ENCODE assay signal across 8 cellular contexts in genomic region chr2:96156926-96157648, GRCh38. TPM values are rescaled to one million over a fixed set of nuclear protein-coding genes. Genes with fewer than 3 reads are reported as not detected.
DNase-seq lines count a peak whose midpoint lies in the region; ATAC-seq, FAIRE-seq and TF ChIP-seq lines count a peak whose summit lies in the region.

No MANE protein-coding gene starts in this region.

- FAIRE-seq in RCC 7860 (lab: Jason Lieb, UNC): no peak

- TF ChIP-seq CTCF in GM12865 (IDR thresholded peaks at IDR 0.05; ENCODE audit: insufficient read depth, low read depth, low read length, missing control alignments): no peak

- peaks cover 16% of the 10 kb centered on the region for H3K27me3 Mint-ChIP-seq in dendritic cell treated with granulocyte-macrophage colony-stimulating factor and Interleukin-4, amounts not matched to agents 40 ng/mL and 50 ng/mL, for 4 days

- peaks cover 68% of the 10 kb centered on the region for H3K4me1 Mint-ChIP-seq in dendritic cell treated with granulocyte-macrophage colony-stimulating factor and Interleukin-4, amounts not matched to agents 40 ng/mL and 50 ng/mL, for 4 days (ENCODE audit: low read depth)

- intact Hi-C loops in dendritic cell treated with granulocyte-macrophage colony-stimulating factor and Interleukin-4, amounts not matched to agents 40 ng/mL and 50 ng/mL, for 4 days (cut with micrococcal nuclease): no loop called here
- intact Hi-C loops in left colon (cut with DNase I, micrococcal nuclease): no loop called here

- peak overlapping the region; percentile 75 for H3K27ac Mint-ChIP-seq in dendritic cell treated with granulocyte-macrophage colony-stimulating factor and Interleukin-4, amounts not matched to agents 40 ng/mL and 50 ng/mL, for 4 days

- peak overlapping the region; percentile 50 for H3K4me3 Mint-ChIP-seq in dendritic cell treated with granulocyte-macrophage colony-stimulating factor and Interleukin-4, amounts not matched to agents 40 ng/mL and 50 ng/mL, for 4 days

- ATAC-seq in GM19452 (IDR thresholded peaks at IDR 0.05; ENCODE audit: unreplicated experiment) (peak; percentile 49), HG03342 (IDR thresholded peaks at IDR 0.05; ENCODE audit: unreplicated experiment) (peak; percentile 41), left colon (no peak)

- no peaks in the 10 kb centered on the region for H3K36me3 Mint-ChIP-seq in dendritic cell treated with granulocyte-macrophage colony-stimulating factor and Interleukin-4, amounts not matched to agents 40 ng/mL and 50 ng/mL, for 4 days (ENCODE audit: low read depth)

- no peaks in the 10 kb centered on the region for H3K9me3 Mint-ChIP-seq in dendritic cell treated with granulocyte-macrophage colony-stimulating factor and Interleukin-4, amounts not matched to agents 40 ng/mL and 50 ng/mL, for 4 days

- peak; percentile 89 for DNase-seq in GM12865 (ENCODE audit: low read depth)
- no peak for DNase-seq in SW480 (ENCODE audit: low spot score)
- DNase-seq in RCC 7860 (ENCODE audit: low spot score): no peak
- DNase-seq in NCI-H1417 (lab: John Stamatoyannopoulos, UW): no peak
- no peak for DNase-seq in left colon

- peak overlapping the region; percentile 64 for H3K4me3 ChIP-seq in GM12865 (ENCODE audit: low read depth, low read length)

RNA-seq across cellular contexts. Expression of gene DUSP2, which starts 11.8 kb away (rescaled TPM):
- total RNA-seq in left colon: 1 to 10 TPM; 1.7 to 1.9 TPM

RNA-seq across cellular contexts. Expression of gene ASTL, which starts 18.8 kb away (rescaled TPM):
- under 1 TPM; 0.31 to 0.45 TPM for total RNA-seq in left colon

RNA-seq across cellular contexts. Expression of gene ADRA2B, which starts 40.7 kb away (rescaled TPM):
- under 1 TPM; 0.12 to 0.84 TPM for total RNA-seq in left colon

RNA-seq across cellular contexts. Expression of gene STARD7, which starts 51.5 kb away (rescaled TPM):
- total RNA-seq in left colon: 100 to 1,000 TPM; 125 to 127 TPM
